Comparison of ENCODE assay signal across 8 cellular contexts in the genomic region with DNA sequence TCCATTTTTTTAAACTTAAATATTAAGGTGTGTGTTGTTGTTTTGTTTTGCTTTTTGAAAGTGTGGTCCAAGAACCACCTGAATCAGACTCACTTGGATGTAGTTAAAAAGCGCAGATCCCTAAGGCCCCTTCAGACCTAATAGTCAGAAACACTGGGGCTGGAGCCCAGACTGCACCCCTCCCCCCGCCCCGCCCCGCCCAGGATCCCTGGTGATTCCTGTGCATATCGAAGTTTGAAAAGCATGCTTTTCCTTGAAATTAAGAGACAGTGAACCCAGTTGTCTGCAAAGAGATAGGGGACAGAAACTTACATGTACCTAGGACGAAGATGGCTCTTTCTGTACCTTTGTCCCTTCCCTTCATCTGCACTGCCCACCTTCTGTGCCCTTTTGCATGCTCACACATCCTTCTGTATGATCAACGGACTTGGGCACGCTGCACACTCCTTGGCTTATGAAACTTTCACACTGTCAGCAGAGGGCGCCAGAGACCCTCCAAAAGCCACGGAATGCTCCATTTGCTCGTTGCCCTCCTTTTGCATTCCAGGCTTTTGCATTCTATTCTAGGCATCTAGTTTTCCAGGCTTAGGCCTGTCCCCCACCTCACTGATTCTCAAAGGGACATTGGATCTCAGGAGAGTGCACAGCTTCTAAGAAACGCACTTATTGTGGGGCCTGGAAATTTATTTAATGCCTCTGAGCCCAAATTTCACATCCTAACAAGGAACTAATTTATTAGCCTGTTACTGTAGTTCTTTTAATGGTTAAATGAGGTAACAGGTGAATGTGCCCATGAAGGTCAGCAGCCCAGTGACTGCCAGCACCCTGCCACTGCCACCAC. TPM values are rescaled to one million over a fixed set of nuclear protein-coding genes. Genes with fewer than 3 reads are reported as not detected.
DNase-seq lines count a peak whose midpoint lies in the region; ATAC-seq, FAIRE-seq and TF ChIP-seq lines count a peak whose summit lies in the region.

No MANE protein-coding gene starts in this region.

- H3K27me3 Mint-ChIP-seq in WTC11 (ENCODE audit: low read depth) = peaks cover 18% of the 10 kb centered on the region

- no peak overlapping the region for H3K9ac ChIP-seq in kidney (ENCODE audit: low read length in 2 of 2)

- peak; percentile 88 for ATAC-seq in WTC11
- no peak for ATAC-seq in GM18867 (IDR thresholded peaks at IDR 0.05; ENCODE audit: unreplicated experiment)

- H3K36me3 ChIP-seq in kidney (ENCODE audit: control insufficient read depth in 1 of 2, insufficient read depth in 2 of 2, low read length in 2 of 2) = no peaks in the 10 kb centered on the region

- peak overlapping the region; percentile 29 for H3K4me3 Mint-ChIP-seq in WTC11

- H3K9me3 ChIP-seq in kidney (ENCODE audit: control insufficient read depth in 1 of 2, low read length in 2 of 2) = no peaks in the 10 kb centered on the region

- intact Hi-C loops in kidney (cut with DNase I) = no loop called here

- no peak for FAIRE-seq in kidney (lab: Jason Lieb, UNC)

- TF ChIP-seq CTCF in WTC11 (IDR thresholded peaks at IDR 0.05) (peak; percentile 92), kidney (IDR thresholded peaks at IDR 0.05; ENCODE audit: borderline replicate concordance, extremely low read depth, insufficient read depth) (peak; percentile 94)

- peak; percentile 43 for DNase-seq in NK-92 treated with Interleukin-12 subunit alpha and Interleukin-12 subunit beta, amount 100 ng/mL, for 24 hours (lab: John Stamatoyannopoulos, UW)
- no peak for DNase-seq in NK-92 (lab: John Stamatoyannopoulos, UW; ENCODE audit: unreplicated experiment)
- DNase-seq in NCI-H2171 (lab: John Stamatoyannopoulos, UW) = peak; percentile 70
- DNase-seq in WTC11 (ENCODE audit: low spot score) = peak; percentile 88
- peak; percentile 54 for DNase-seq in central memory CD4-positive, alpha-beta T cell
- DNase-seq in kidney = peak; percentile 77
- DNase-seq in stimulated activated CD4-positive, alpha-beta T cell treated with anti-CD3 and anti-CD28 coated beads, Interleukin-1b, Interleukin-23, amount 100 ng/mL, for 24 hours (ENCODE audit: low read depth in 4 of 4, low spot score in 1 of 4) = peak; percentile 55 to 61 (median 60)

- peaks cover 20% of the 10 kb centered on the region for H3K4me1 Mint-ChIP-seq in WTC11

- H3K4me1 ChIP-seq in kidney (ENCODE audit: control insufficient read depth in 1 of 2, insufficient read depth in 1 of 2, low read depth in 1 of 2, low read length in 2 of 2) = peaks cover 0 to 2% of the 10 kb centered on the region in 2 donors

- H3K27ac ChIP-seq in kidney (ENCODE audit: low read depth in 2 of 2, low read length in 2 of 2) = no peak overlapping the region

- POLR2A ChIA-PET in WTC11 (lab: Charles Lee) = no interaction called here

- H3K4me3 ChIP-seq in kidney (ENCODE audit: low read length in 2 of 2) = no peak overlapping the region

- CTCF ChIA-PET in WTC11 (lab: Charles Lee) = interaction anchor here (1.2 kb wide), 1 partner anchor 149 kb away, joined by 6 read pairs; no protein-coding TSS in a partner anchor

- peaks cover 37% of the 10 kb centered on the region for H3K9me3 Mint-ChIP-seq in WTC11

- no peak overlapping the region for H3K27ac Mint-ChIP-seq in WTC11

- H3K36me3 Mint-ChIP-seq in WTC11 = peaks cover 30% of the 10 kb centered on the region

TF ChIP-seq in WTC11, 78 proteins besides CTCF, POLR2A, EP300 and RAD21:
- TF ChIP-seq, protein P1, sequence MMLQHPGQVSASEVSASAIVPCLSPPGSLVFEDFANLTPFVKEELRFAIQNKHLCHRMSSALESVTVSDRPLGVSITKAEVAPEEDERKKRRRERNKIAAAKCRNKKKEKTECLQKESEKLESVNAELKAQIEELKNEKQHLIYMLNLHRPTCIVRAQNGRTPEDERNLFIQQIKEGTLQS (CRISPR knock-in tag; conservative IDR thresholded peaks at IDR 0.05) = no peak
- peak; percentile 25; the same call in 1 of the 2 replicates for TF ChIP-seq TEAD1 (CRISPR knock-in tag; IDR thresholded peaks at IDR 0.05)
- TF ChIP-seq SMAD3 (CRISPR knock-in tag; IDR thresholded peaks at IDR 0.05; ENCODE audit: borderline replicate concordance) = 0 out of 2 replicates have a peak, but pooled peaks have one; percentile 49
TF ChIP-seq in WTC11: peak in this region for 2.

RNA-seq across cellular contexts. Expression of a gene that starts 32.8 kb away (rescaled TPM):
- total RNA-seq in WTC11 (2021) = not detected in 3 replicates
- 8.5 TPM for total RNA-seq in kidney
- 15.3 TPM for polyA plus RNA-seq in kidney (ENCODE audit: insufficient read depth, low read depth, low replicate concordance)
